8 cellular contexts compared by ENCODE assay signal in genomic region chr12:8890313-8891084, GRCh38. TPM values are rescaled to one million over a fixed set of nuclear protein-coding genes. Genes with fewer than 3 reads are reported as not detected.
A peak's percentile ranks its signal among the peaks of the same experiment; 100 is the strongest.
DNase-seq lines count a peak whose midpoint lies in the region; ATAC-seq, FAIRE-seq and TF ChIP-seq lines count a peak whose summit lies in the region.

No MANE protein-coding gene starts in this region.

- H3K4me3 ChIP-seq in A549 (peak overlapping the region; percentile 42), GM12865 (ENCODE audit: low read depth, low read length) (peak overlapping the region; percentile 72)

- no peak for TF ChIP-seq EP300 in A549 (IDR thresholded peaks at IDR 0.05)

- TF ChIP-seq CTCF in A549 (IDR thresholded peaks at IDR 0.05) (peak; percentile 96), GM12865 (IDR thresholded peaks at IDR 0.05; ENCODE audit: insufficient read depth, low read depth, low read length, missing control alignments) (peak; percentile 74)

- H3K9me3 Mint-ChIP-seq in activated CD4-positive, alpha-beta T cell treated with anti-CD3 and anti-CD28 coated beads, Interleukin-2, amount 10 ng/mL, durations not matched to agents 24 days and 14 days = no peaks in the 10 kb centered on the region

- FAIRE-seq in A549 (lab: Jason Lieb, UNC) = no peak

- peak overlapping the region; percentile 84 for H3K4me3 Mint-ChIP-seq in activated CD4-positive, alpha-beta T cell treated with anti-CD3 and anti-CD28 coated beads, Interleukin-2, amount 10 ng/mL, durations not matched to agents 24 days and 14 days

- H3K4me1 Mint-ChIP-seq in activated CD4-positive, alpha-beta T cell treated with anti-CD3 and anti-CD28 coated beads, Interleukin-2, amount 10 ng/mL, durations not matched to agents 24 days and 14 days = peaks cover 10% of the 10 kb centered on the region

- H3K9me3 ChIP-seq in A549 = no peaks in the 10 kb centered on the region

- peaks cover 19% of the 10 kb centered on the region for H3K27me3 Mint-ChIP-seq in activated CD4-positive, alpha-beta T cell treated with anti-CD3 and anti-CD28 coated beads, Interleukin-2, amount 10 ng/mL, durations not matched to agents 24 days and 14 days

- DNase-seq in A549 (ENCODE audit: low read depth in 1 of 2, low spot score in 1 of 2) (peak; percentile 51 to 66), GM12865 (ENCODE audit: low read depth) (peak; percentile 67), NCI-H128 (lab: John Stamatoyannopoulos, UW; ENCODE audit: unreplicated experiment) (peak; percentile 48), ecto neural progenitor cell (ENCODE audit: low spot score) (peak; percentile 83), medulla oblongata (ENCODE audit: extremely low spot score) (peak; percentile 77)
- DNase-seq in activated CD4-positive, alpha-beta T cell treated with anti-CD3 and anti-CD28 coated beads, Interleukin-2, amount 10 ng/mL, durations not matched to agents 24 days and 14 days = peak; percentile 91
- peak; percentile 18 to 25 for DNase-seq in stimulated activated CD8-positive, alpha-beta memory T cell treated with anti-CD3 and anti-CD28 coated beads, Interleukin-2, amount 100 ng/mL, for 1 hour (ENCODE audit: low read depth in 2 of 2)

- 27% methylated on average over 14 of the region's 14 CpGs for WGBS in A549 (ENCODE audit: missing lambda C conversion rate)

- POLR2A ChIA-PET in A549 (lab: Yijun Ruan, JAX) = no interaction called here

- no peak for TF ChIP-seq POLR2A in A549 (IDR thresholded peaks at IDR 0.05; ENCODE audit: low read length)

- ATAC-seq in A549 (peak; percentile 82 to 93), GM18873 (IDR thresholded peaks at IDR 0.05; ENCODE audit: low FRiP score, unreplicated experiment) (no peak)

- peak overlapping the region; percentile 69 for H3K4me2 ChIP-seq in A549

- H3K36me3 Mint-ChIP-seq in activated CD4-positive, alpha-beta T cell treated with anti-CD3 and anti-CD28 coated beads, Interleukin-2, amount 10 ng/mL, durations not matched to agents 24 days and 14 days (ENCODE audit: low read depth) = no peaks in the 10 kb centered on the region

- peak; percentile 79 to 82 for TF ChIP-seq RAD21 in A549 (conservative IDR thresholded peaks at IDR 0.05 in 1 of 2, IDR thresholded peaks at IDR 0.05 in 1 of 2)

- CTCF ChIA-PET in A549 (lab: Yijun Ruan, JAX) = interaction anchor here (0.6 to 4.2 kb wide), 73 partner anchors 9 to 1594 kb away, joined by 3 to 60 read pairs (median 4); partner anchors contain the start of genes AICDA, CLEC4E, M6PR and MFAP5

- H3K27ac ChIP-seq in A549 = peak overlapping the region in 1 of 2 experiments; percentile 44; a peak in 2 of 6 replicates

- H3K4me1 ChIP-seq in A549 = no peaks in the 10 kb centered on the region

- H3K27ac Mint-ChIP-seq in activated CD4-positive, alpha-beta T cell treated with anti-CD3 and anti-CD28 coated beads, Interleukin-2, amount 10 ng/mL, durations not matched to agents 24 days and 14 days = no peak overlapping the region

- intact Hi-C loops in activated CD4-positive, alpha-beta T cell treated with anti-CD3 and anti-CD28 coated beads, Interleukin-2, amount 10 ng/mL, durations not matched to agents 24 days and 14 days (cut with micrococcal nuclease) = loop anchor here (1.0 to 2.0 kb wide), 3 partner anchors 148 to 346 kb away; no protein-coding TSS in a partner anchor

TF ChIP-seq in A549, 52 proteins besides CTCF, POLR2A, EP300 and RAD21:
- TF ChIP-seq CEBPB (IDR thresholded peaks at IDR 0.05) (peak in 1 of 2 experiments; percentile 74; a peak in 2 of 4 replicates), ESRRA (IDR thresholded peaks at IDR 0.05; ENCODE audit: borderline replicate concordance, low read length) (no peak), SMC3 (IDR thresholded peaks at IDR 0.05) (peak; percentile 89)

RNA-seq across cellular contexts. Expression of gene PHC1, which starts 23.8 kb away (rescaled TPM):
- polyA plus RNA-seq in A549 (2011; rRNA removed) (26.5 and 40.5 TPM in 2 replicates), A549 (2017; fragmentation: RNase III; extraction: RNeasy Plus Mini Kit Qiagen cat#74134 plus additional on column Dnase treatment) (10.6 to 12.6 TPM (median 11.2 TPM) in 3 replicates)
- polyA plus RNA-seq in A549 (2012; cell fraction: cytosol; rRNA removed) = 13.8 and 17.9 TPM in 2 replicates
- 38.6 and 42.8 TPM in 2 replicates for polyA plus RNA-seq in A549 (2012; cell fraction: nucleus; rRNA removed)
- polyA minus RNA-seq in A549 (2011; rRNA and poly(A)+ RNA removed) = 30.9 and 33.5 TPM in 2 replicates
- 7.9 and 8.7 TPM in 2 replicates for total RNA-seq in activated CD4-positive, alpha-beta T cell treated with anti-CD3 and anti-CD28 coated beads, Interleukin-2, amount 10 ng/mL, durations not matched to agents 24 days and 14 days

RNA-seq across cellular contexts. Expression of gene M6PR, which starts 58.9 kb away (rescaled TPM):
- polyA plus RNA-seq in A549 (2011; rRNA removed) = 162 and 227 TPM in 2 replicates
- polyA plus RNA-seq in A549 (2012; cell fraction: cytosol; rRNA removed) = 95.6 and 106 TPM in 2 replicates
- polyA plus RNA-seq in A549 (2012; cell fraction: nucleus; rRNA removed) = 63.2 and 138 TPM in 2 replicates
- polyA plus RNA-seq in A549 (2017; fragmentation: RNase III; extraction: RNeasy Plus Mini Kit Qiagen cat#74134 plus additional on column Dnase treatment) = 145 to 187 TPM (median 182 TPM) in 3 replicates
- polyA minus RNA-seq in A549 (2011; rRNA and poly(A)+ RNA removed) = 264 and 270 TPM in 2 replicates
- total RNA-seq in activated CD4-positive, alpha-beta T cell treated with anti-CD3 and anti-CD28 coated beads, Interleukin-2, amount 10 ng/mL, durations not matched to agents 24 days and 14 days = 160 and 167 TPM in 2 replicates

Comparison
In these comparisons a context has a peak if more than half of its experiments do, and no peak if none do; other contexts are left out.
1. DNase-seq: peak in every context shown above with its lines; median percentile 91 in activated CD4-positive, alpha-beta T cell treated with anti-CD3 and anti-CD28 coated beads, Interleukin-2, amount 10 ng/mL, durations not matched to agents 24 days and 14 days; 83 in ecto neural progenitor cell; 77 in medulla oblongata; 67 in GM12865; 58 in A549; 48 in NCI-H128; 22 in stimulated activated CD8-positive, alpha-beta memory T cell treated with anti-CD3 and anti-CD28 coated beads, Interleukin-2, amount 100 ng/mL, for 1 hour.